ENCODE assay signal across 8 cellular contexts in the genomic region with DNA sequence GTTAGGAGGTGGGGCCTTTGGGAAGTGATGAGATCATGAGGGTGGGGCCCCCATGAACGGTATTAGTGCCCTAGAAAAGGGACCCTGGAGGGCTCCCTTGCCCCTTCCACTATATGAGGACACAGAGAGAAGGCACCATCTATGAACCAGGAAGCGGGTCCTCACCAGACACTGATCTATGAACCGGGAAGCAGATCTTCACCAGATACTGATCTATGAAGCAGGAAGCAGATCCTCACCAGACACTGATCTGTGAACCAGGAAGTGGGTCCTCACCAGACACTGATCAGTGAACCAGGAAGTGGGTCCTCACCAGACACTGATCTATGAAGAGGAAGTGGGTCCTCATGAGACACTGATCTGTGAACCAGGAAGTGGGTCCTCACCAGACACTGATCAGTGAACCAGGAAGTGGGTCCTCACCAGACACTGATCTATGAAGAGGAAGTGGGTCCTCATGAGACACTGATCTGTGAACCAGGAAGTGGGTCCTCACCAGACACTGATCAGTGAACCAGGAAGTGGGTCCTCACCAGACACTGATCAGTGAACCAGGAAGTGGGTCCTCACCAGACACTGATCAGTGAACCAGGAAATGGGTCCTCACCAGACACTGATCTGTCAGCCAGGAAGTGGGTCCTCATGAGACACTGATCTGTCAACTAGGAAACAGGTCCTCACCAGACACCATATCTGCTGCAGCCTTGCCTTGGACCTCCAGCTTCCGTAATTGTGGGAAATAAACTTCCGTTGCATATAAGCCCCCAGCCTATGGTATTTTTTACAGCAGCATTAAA.
DNase-seq lines count a peak whose midpoint lies in the region; ATAC-seq, FAIRE-seq and TF ChIP-seq lines count a peak whose summit lies in the region.
"Not testable (repeated sequence)": the region's sequence is repeated elsewhere in the genome, so short reads cannot be mapped to it uniquely, and the experiment has no call there.

No MANE protein-coding gene starts in this region.

- H3K27me3 ChIP-seq in CD8-positive, alpha-beta T cell (ENCODE audit: insufficient read depth, low read length); HepG2 (ENCODE audit: control insufficient read depth in 1 of 2, insufficient read depth in 2 of 2, low read length in 2 of 2): not testable (repeated sequence)

- not testable (repeated sequence) for H3K9me2 ChIP-seq in OCI-LY7 (ENCODE audit: insufficient read depth, low read length)

- H3K36me3 ChIP-seq in CD8-positive, alpha-beta T cell (ENCODE audit: insufficient read depth, low read length); KOPT-K1 (ENCODE audit: insufficient read depth, low read length); HepG2 (replicated peaks in 1 of 2; ENCODE audit: control insufficient read depth in 1 of 2, insufficient read depth in 2 of 2, low read length in 2 of 2): not testable (repeated sequence)
- peaks cover 10% of the 10 kb centered on the region for H3K36me3 ChIP-seq in OCI-LY7 (ENCODE audit: insufficient read depth, low read length)

- H3K27me3 Mint-ChIP-seq in CD8-positive, alpha-beta T cell (ENCODE audit: low read depth); activated CD4-positive, alpha-beta T cell treated with anti-CD3 and anti-CD28 coated beads, Interleukin-2, amount 10 ng/mL, durations not matched to agents 24 days and 14 days; activated T-helper 2 cell treated with anti-CD3 and anti-CD28 coated beads, Interferon-gamma antibody, Interleukin-2, Interleukin-4, amounts not matched to agents 10 μg/mL and 5 μg/mL and 100 μg/mL, durations not matched to agents 14 hours and 24 hours and 36 hours (ENCODE audit: low read depth); stimulated activated naive CD8-positive, alpha-beta T cell treated with anti-CD3 and anti-CD28 coated beads, Interleukin-15, Interleukin-2, amounts not matched to agents 100 ng/mL and 50 ng/mL, for 24 hours: not testable (repeated sequence)

- peak in 3 of 7 experiments; percentile 4 to 63 (median 43) for DNase-seq in CD8-positive, alpha-beta T cell
- DNase-seq in OCI-LY7 (ENCODE audit: low spot score): peak; percentile 51
- DNase-seq in activated CD4-positive, alpha-beta T cell treated with anti-CD3 and anti-CD28 coated beads, Interleukin-2, amount 10 ng/mL, durations not matched to agents 24 days and 14 days; activated T-helper 2 cell treated with anti-CD3 and anti-CD28 coated beads, Interferon-gamma antibody, Interleukin-2, Interleukin-4, amounts not matched to agents 10 μg/mL and 5 μg/mL and 100 μg/mL, durations not matched to agents 14 hours and 24 hours and 36 hours (ENCODE audit: low spot score); HepG2 (ENCODE audit: low spot score): not testable (repeated sequence)
- DNase-seq in central memory CD4-positive, alpha-beta T cell: peak; percentile 46

- peak overlapping the region; percentile 93 for H3K27ac Mint-ChIP-seq in CD8-positive, alpha-beta T cell
- peak overlapping the region; percentile 71 for H3K27ac Mint-ChIP-seq in activated CD4-positive, alpha-beta T cell treated with anti-CD3 and anti-CD28 coated beads, Interleukin-2, amount 10 ng/mL, durations not matched to agents 24 days and 14 days
- H3K27ac Mint-ChIP-seq in activated T-helper 2 cell treated with anti-CD3 and anti-CD28 coated beads, Interferon-gamma antibody, Interleukin-2, Interleukin-4, amounts not matched to agents 10 μg/mL and 5 μg/mL and 100 μg/mL, durations not matched to agents 14 hours and 24 hours and 36 hours: peak overlapping the region; percentile 76
- H3K27ac Mint-ChIP-seq in stimulated activated naive CD8-positive, alpha-beta T cell treated with anti-CD3 and anti-CD28 coated beads, Interleukin-15, Interleukin-2, amounts not matched to agents 100 ng/mL and 50 ng/mL, for 24 hours: peak overlapping the region; percentile 89

- H3K79me2 ChIP-seq in OCI-LY7 (ENCODE audit: insufficient read depth, low read depth, low read length); HepG2 (ENCODE audit: insufficient read depth, low read length): not testable (repeated sequence)

- not testable (repeated sequence) for BruUV-seq in OCI-LY7 (replicated peaks; lab: Mats Ljungman, UMichigan); HepG2 (replicated peaks; lab: Mats Ljungman, UMichigan)

- H3K27ac ChIP-seq in CD8-positive, alpha-beta T cell (ENCODE audit: low read depth, low read length): peak overlapping the region; percentile 61
- H3K27ac ChIP-seq in KOPT-K1 (ENCODE audit: low read depth, low read length, poor library complexity, severe bottlenecking): peak overlapping the region; percentile 38
- H3K27ac ChIP-seq in OCI-LY7 (ENCODE audit: low read depth, low read length, poor library complexity, severe bottlenecking): peak overlapping the region; percentile 59
- not testable (repeated sequence) for H3K27ac ChIP-seq in HepG2 (ENCODE audit: extremely low read length, insufficient read depth, low read length)

- TF ChIP-seq EP300 in HepG2 (IDR thresholded peaks at IDR 0.05; ENCODE audit: low read depth in 2 of 2, low read length in 2 of 2); HepG2 (CRISPR knock-in tag; IDR thresholded peaks at IDR 0.05; ENCODE audit: borderline replicate concordance): not testable (repeated sequence)

- not testable (repeated sequence) for H3K4me3 ChIP-seq in CD8-positive, alpha-beta T cell (ENCODE audit: low read depth, low read length); HepG2 (replicated peaks in 1 of 3; ENCODE audit: insufficient read depth in 1 of 3, low read depth in 2 of 3, low read length in 3 of 3)
- H3K4me3 ChIP-seq in OCI-LY7 (ENCODE audit: low read depth, low read length, poor library complexity, severe bottlenecking): peak overlapping the region; percentile 41

- CTCF ChIA-PET in CD8-positive, alpha-beta T cell (lab: Charles Lee); OCI-LY7 (lab: Charles Lee; ENCODE audit: unreplicated experiment); HepG2 (lab: Yijun Ruan, JAX; ENCODE audit: low intra/inter-chr PET ratio, low total read pairs): not testable (repeated sequence)

- not testable (repeated sequence) for H3K4me3 Mint-ChIP-seq in CD8-positive, alpha-beta T cell; activated CD4-positive, alpha-beta T cell treated with anti-CD3 and anti-CD28 coated beads, Interleukin-2, amount 10 ng/mL, durations not matched to agents 24 days and 14 days; activated T-helper 2 cell treated with anti-CD3 and anti-CD28 coated beads, Interferon-gamma antibody, Interleukin-2, Interleukin-4, amounts not matched to agents 10 μg/mL and 5 μg/mL and 100 μg/mL, durations not matched to agents 14 hours and 24 hours and 36 hours (ENCODE audit: low read depth); stimulated activated naive CD8-positive, alpha-beta T cell treated with anti-CD3 and anti-CD28 coated beads, Interleukin-15, Interleukin-2, amounts not matched to agents 100 ng/mL and 50 ng/mL, for 24 hours

- H3K4me1 ChIP-seq in CD8-positive, alpha-beta T cell (ENCODE audit: insufficient read depth, low read length); HepG2 (ENCODE audit: insufficient read depth, low read length): not testable (repeated sequence)
- H3K4me1 ChIP-seq in OCI-LY7 (ENCODE audit: insufficient read depth, low read length, poor library complexity, severe bottlenecking): peaks cover 16% of the 10 kb centered on the region

- not testable (repeated sequence) for FAIRE-seq in HepG2 (lab: Jason Lieb, UNC)

- H3K9me3 ChIP-seq in CD8-positive, alpha-beta T cell (ENCODE audit: low read length): peaks cover 13% of the 10 kb centered on the region
- H3K9me3 ChIP-seq in KOPT-K1 (ENCODE audit: insufficient read depth, low read length, poor library complexity, severe bottlenecking) (peaks cover 31% of the 10 kb centered on the region), OCI-LY7 (ENCODE audit: low read length) (peaks cover 29% of the 10 kb centered on the region)
- H3K9me3 ChIP-seq in HepG2 (ENCODE audit: low read length): not testable (repeated sequence)

- TF ChIP-seq RAD21 in HepG2 (CRISPR knock-in tag; IDR thresholded peaks at IDR 0.05): not testable (repeated sequence)

- 64% methylated on average over 4 of the region's 5 CpGs for whole genome bisulfite sequencing in HepG2 (ENCODE audit: low lambda C conversion rate)

- not testable (repeated sequence) for TF ChIP-seq POLR2A in HepG2 (IDR thresholded peaks at IDR 0.05; ENCODE audit: insufficient read depth in 1 of 2, low read depth in 2 of 2, low read length in 2 of 2)

- not testable (repeated sequence) for H3K9ac ChIP-seq in HepG2 (ENCODE audit: insufficient read depth, low read depth, low read length)

- ATAC-seq in CD8-positive, alpha-beta T cell: peak; percentile 68
- ATAC-seq in HepG2: not testable (repeated sequence)

- intact Hi-C loops in CD8-positive, alpha-beta T cell (cut with DNase I, micrococcal nuclease): loop anchor here in 1 of 2 experiments (5.0 kb wide), 1 partner anchor 146 kb away; no protein-coding TSS in a partner anchor
- intact Hi-C loops in OCI-LY7 (cut with micrococcal nuclease; ENCODE audit: unreplicated experiment); activated CD4-positive, alpha-beta T cell treated with anti-CD3 and anti-CD28 coated beads, Interleukin-2, amount 10 ng/mL, durations not matched to agents 24 days and 14 days (cut with micrococcal nuclease); activated T-helper 2 cell treated with anti-CD3 and anti-CD28 coated beads, Interferon-gamma antibody, Interleukin-2, Interleukin-4, amounts not matched to agents 10 μg/mL and 5 μg/mL and 100 μg/mL, durations not matched to agents 14 hours and 24 hours and 36 hours (cut with micrococcal nuclease); HepG2 (cut with micrococcal nuclease; ENCODE audit: unreplicated experiment): not testable (repeated sequence)

- peaks cover 11% of the 10 kb centered on the region for H3K4me1 Mint-ChIP-seq in CD8-positive, alpha-beta T cell (ENCODE audit: low read depth)
- not testable (repeated sequence) for H3K4me1 Mint-ChIP-seq in activated CD4-positive, alpha-beta T cell treated with anti-CD3 and anti-CD28 coated beads, Interleukin-2, amount 10 ng/mL, durations not matched to agents 24 days and 14 days; stimulated activated naive CD8-positive, alpha-beta T cell treated with anti-CD3 and anti-CD28 coated beads, Interleukin-15, Interleukin-2, amounts not matched to agents 100 ng/mL and 50 ng/mL, for 24 hours (ENCODE audit: low read depth)
- H3K4me1 Mint-ChIP-seq in activated T-helper 2 cell treated with anti-CD3 and anti-CD28 coated beads, Interferon-gamma antibody, Interleukin-2, Interleukin-4, amounts not matched to agents 10 μg/mL and 5 μg/mL and 100 μg/mL, durations not matched to agents 14 hours and 24 hours and 36 hours (ENCODE audit: low read depth): peaks cover 10% of the 10 kb centered on the region

- peaks cover 19% of the 10 kb centered on the region for H3K9me3 Mint-ChIP-seq in CD8-positive, alpha-beta T cell
- H3K9me3 Mint-ChIP-seq in activated CD4-positive, alpha-beta T cell treated with anti-CD3 and anti-CD28 coated beads, Interleukin-2, amount 10 ng/mL, durations not matched to agents 24 days and 14 days: peaks cover 20% of the 10 kb centered on the region
- peaks cover 37% of the 10 kb centered on the region for H3K9me3 Mint-ChIP-seq in activated T-helper 2 cell treated with anti-CD3 and anti-CD28 coated beads, Interferon-gamma antibody, Interleukin-2, Interleukin-4, amounts not matched to agents 10 μg/mL and 5 μg/mL and 100 μg/mL, durations not matched to agents 14 hours and 24 hours and 36 hours
- peaks cover 20% of the 10 kb centered on the region for H3K9me3 Mint-ChIP-seq in stimulated activated naive CD8-positive, alpha-beta T cell treated with anti-CD3 and anti-CD28 coated beads, Interleukin-15, Interleukin-2, amounts not matched to agents 100 ng/mL and 50 ng/mL, for 24 hours

- H2AFZ ChIP-seq in OCI-LY7 (ENCODE audit: low read length): peak overlapping the region; percentile 97
- not testable (repeated sequence) for H2AFZ ChIP-seq in HepG2 (ENCODE audit: low read length)

- not testable (repeated sequence) for H3K36me3 Mint-ChIP-seq in CD8-positive, alpha-beta T cell; activated CD4-positive, alpha-beta T cell treated with anti-CD3 and anti-CD28 coated beads, Interleukin-2, amount 10 ng/mL, durations not matched to agents 24 days and 14 days (ENCODE audit: low read depth)
- H3K36me3 Mint-ChIP-seq in activated T-helper 2 cell treated with anti-CD3 and anti-CD28 coated beads, Interferon-gamma antibody, Interleukin-2, Interleukin-4, amounts not matched to agents 10 μg/mL and 5 μg/mL and 100 μg/mL, durations not matched to agents 14 hours and 24 hours and 36 hours (ENCODE audit: low read depth): peaks cover 26% of the 10 kb centered on the region
- H3K36me3 Mint-ChIP-seq in stimulated activated naive CD8-positive, alpha-beta T cell treated with anti-CD3 and anti-CD28 coated beads, Interleukin-15, Interleukin-2, amounts not matched to agents 100 ng/mL and 50 ng/mL, for 24 hours (ENCODE audit: low read depth): peaks cover 10% of the 10 kb centered on the region

- peak overlapping the region; percentile 54 for H3K4me2 ChIP-seq in OCI-LY7 (ENCODE audit: low read length)
- H3K4me2 ChIP-seq in HepG2 (ENCODE audit: low read depth, low read length): not testable (repeated sequence)

- POLR2A ChIA-PET in CD8-positive, alpha-beta T cell (lab: Charles Lee); OCI-LY7 (lab: Charles Lee); HepG2 (lab: Yijun Ruan, JAX): not testable (repeated sequence)

- not testable (repeated sequence) for TF ChIP-seq CTCF in CD8-positive, alpha-beta T cell (IDR thresholded peaks at IDR 0.05); OCI-LY7 (conservative IDR thresholded peaks at IDR 0.05; ENCODE audit: low read length); HepG2 (CRISPR knock-in tag; IDR thresholded peaks at IDR 0.05)

- H4K20me1 ChIP-seq in OCI-LY7 (ENCODE audit: insufficient read depth, low read length); HepG2 (ENCODE audit: insufficient read depth, low read length): not testable (repeated sequence)

- in situ Hi-C loops in HepG2 (cut with HindIII; ENCODE audit: extremely low pct_ligation_motif_present, low pct_unique_long_range_greater_than_20kb): not testable (repeated sequence)
